ENCODE assay signal across 12 cellular contexts in the genomic region with DNA sequence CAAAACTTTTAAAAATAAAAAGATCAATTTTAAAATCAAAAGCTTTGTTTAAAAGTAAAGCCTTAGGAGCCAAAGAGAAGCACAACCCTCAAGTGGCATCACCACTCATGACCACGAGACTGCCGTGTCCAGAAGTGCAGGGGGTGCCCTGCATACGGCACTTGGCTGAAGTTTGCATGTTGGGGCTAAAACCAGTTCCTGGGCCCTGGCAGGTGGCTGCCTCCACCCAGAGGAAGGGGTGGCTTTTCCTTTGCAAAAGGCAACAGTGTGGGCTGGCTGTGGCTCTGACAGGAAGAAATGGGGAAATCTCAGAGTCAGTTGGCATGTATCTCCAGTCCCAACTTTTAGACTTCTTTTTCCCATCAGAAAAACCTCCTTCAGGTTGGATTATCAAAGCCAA. TPM values are rescaled to one million over a fixed set of nuclear protein-coding genes. Genes with fewer than 3 reads are reported as not detected.
DNase-seq lines count a peak whose midpoint lies in the region; ATAC-seq, FAIRE-seq and TF ChIP-seq lines count a peak whose summit lies in the region.
"Had no signal": no experiment of that assay in that cellular context is flagged by ENCODE, and none has a peak within 500 bp of the region (broad histone marks: within the 10 kb centered on the region; RNA-seq: fewer than 3 reads in every experiment).

No MANE protein-coding gene starts in this region.

- no peaks in the 10 kb centered on the region for H3K9me3 Mint-ChIP-seq in T-helper 2 cell treated with Interferon-gamma antibody and Interleukin-4, amounts not matched to agents 5 μg/mL and 100 μg/mL, for 36 hours
- H3K9me3 Mint-ChIP-seq in immature natural killer cell, result no peaks in the 10 kb centered on the region

- H3K27me3 ChIP-seq in left ventricle myocardium inferior (ENCODE audit: low read depth), result no peaks in the 10 kb centered on the region
- H3K27me3 ChIP-seq in upper lobe of left lung, result no peaks in the 10 kb centered on the region

- no peak for FAIRE-seq in GM19239 (lab: Jason Lieb, UNC)

- H3K4me3 Mint-ChIP-seq in T-helper 2 cell treated with Interferon-gamma antibody and Interleukin-4, amounts not matched to agents 5 μg/mL and 100 μg/mL, for 36 hours, result peak overlapping the region; percentile 85
- peak overlapping the region; percentile 72 to 94 (median 87) for H3K4me3 Mint-ChIP-seq in immature natural killer cell

- no peak for DNase-seq in left ventricle myocardium inferior
- DNase-seq in Right ventricle myocardium superior, result no peak
- DNase-seq in T-helper 2 cell treated with Interferon-gamma antibody and Interleukin-4, amounts not matched to agents 5 μg/mL and 100 μg/mL, for 36 hours (ENCODE audit: low spot score), result no peak
- DNase-seq in immature natural killer cell, result peak in 2 of 3 donors; percentile 14 to 19
- peak in 1 of 2 donors; percentile 57 for DNase-seq in upper lobe of left lung
- DNase-seq in GM19239 (ENCODE audit: insufficient read length, low spot score), result no peak
- DNase-seq in OCI-M2 (lab: John Stamatoyannopoulos, UW; ENCODE audit: unreplicated experiment), result no peak
- DNase-seq: NCI-H1105 treated with DMSO at 0.1 percent for 48 hours, NCI-H748 treated with DMSO at 0.1 percent for 48 hours had no signal

- no peak for TF ChIP-seq POLR2A in upper lobe of left lung (IDR thresholded peaks at IDR 0.05)

- H3K27ac ChIP-seq in left ventricle myocardium inferior (replicated peaks) (peak overlapping the region; percentile 17), upper lobe of left lung (peak overlapping the region; percentile 74 to 85 (median 77))

- TF ChIP-seq CTCF in left ventricle myocardium inferior (IDR thresholded peaks at IDR 0.05; ENCODE audit: borderline replicate concordance), result no peak
- TF ChIP-seq CTCF in upper lobe of left lung (IDR thresholded peaks at IDR 0.05), result no peak

- peaks cover 59% of the 10 kb centered on the region for H3K36me3 Mint-ChIP-seq in T-helper 2 cell treated with Interferon-gamma antibody and Interleukin-4, amounts not matched to agents 5 μg/mL and 100 μg/mL, for 36 hours (ENCODE audit: low read depth)
- H3K36me3 Mint-ChIP-seq in immature natural killer cell, result peaks cover 7 to 28% (median 11%) of the 10 kb centered on the region in 3 donors

- ATAC-seq in Right ventricle myocardium superior (ENCODE audit: poor library complexity) (no peak), upper lobe of left lung (ENCODE audit: low FRiP score in 2 of 2) (peak in 1 of 2 donors; percentile 55), GM18498 (IDR thresholded peaks at IDR 0.05; ENCODE audit: unreplicated experiment) (no peak)

- H3K27me3 Mint-ChIP-seq in T-helper 2 cell treated with Interferon-gamma antibody and Interleukin-4, amounts not matched to agents 5 μg/mL and 100 μg/mL, for 36 hours (ENCODE audit: low read depth), result no peaks in the 10 kb centered on the region
- peaks cover 0 to 4% (median 0%) of the 10 kb centered on the region in 3 donors for H3K27me3 Mint-ChIP-seq in immature natural killer cell (ENCODE audit: low read depth in 3 of 3)

- 37 to 42% methylated on average over 3 of the region's 3 CpGs for WGBS in upper lobe of left lung, 2 donors

- intact Hi-C loops in left ventricle myocardium inferior (cut with micrococcal nuclease), result no loop called here
- intact Hi-C loops in Right ventricle myocardium superior (cut with DNase I), result no loop called here

- H3K9me3 ChIP-seq in left ventricle myocardium inferior (replicated peaks), result no peaks in the 10 kb centered on the region
- no peaks in the 10 kb centered on the region for H3K9me3 ChIP-seq in upper lobe of left lung

- peaks cover 61% of the 10 kb centered on the region for H3K4me1 Mint-ChIP-seq in T-helper 2 cell treated with Interferon-gamma antibody and Interleukin-4, amounts not matched to agents 5 μg/mL and 100 μg/mL, for 36 hours (ENCODE audit: low read depth)
- peaks cover 66 to 76% of the 10 kb centered on the region in 2 donors for H3K4me1 Mint-ChIP-seq in immature natural killer cell

- peaks cover 51% of the 10 kb centered on the region for H3K36me3 ChIP-seq in left ventricle myocardium inferior
- H3K36me3 ChIP-seq in upper lobe of left lung, result peaks cover 8 to 64% (median 37%) of the 10 kb centered on the region in 4 donors

- H3K4me3 ChIP-seq in left ventricle myocardium inferior, result no peak overlapping the region
- H3K4me3 ChIP-seq in upper lobe of left lung, result no peak overlapping the region

- no peak for TF ChIP-seq EP300 in upper lobe of left lung (IDR thresholded peaks at IDR 0.05)

- H3K4me1 ChIP-seq in left ventricle myocardium inferior (peaks cover 23% of the 10 kb centered on the region), upper lobe of left lung (peaks cover 6 to 26% (median 22%) of the 10 kb centered on the region in 4 donors)

- peak overlapping the region; percentile 96 for H3K27ac Mint-ChIP-seq in T-helper 2 cell treated with Interferon-gamma antibody and Interleukin-4, amounts not matched to agents 5 μg/mL and 100 μg/mL, for 36 hours
- H3K27ac Mint-ChIP-seq in immature natural killer cell, result peak overlapping the region; percentile 52 to 100 (median 94)

RNA-seq across cellular contexts. Expression of gene TRMO, which starts 15.2 kb away (rescaled TPM):
- total RNA-seq in left ventricle myocardium inferior (8.2 TPM), Right ventricle myocardium superior (5.8 TPM), upper lobe of left lung (10 to 100 TPM; 18.1 to 68.1 (median 37.7) TPM)
- polyA plus RNA-seq in immature natural killer cell, result 10 to 100 TPM in 1 of 3 donors, 1 to 10 TPM in 2; 5.9 to 11.4 (median 7.9) TPM

RNA-seq across cellular contexts. Expression of gene HEMGN, which starts 30.9 kb away (rescaled TPM):
- 0.14 TPM for total RNA-seq in left ventricle myocardium inferior
- total RNA-seq in Right ventricle myocardium superior, result not detected
- 1 to 10 TPM in 1 of 3 donors, under 1 TPM in 2; 0.77 to 1.8 (median 0.97) TPM for polyA plus RNA-seq in immature natural killer cell
- total RNA-seq in upper lobe of left lung, result 1 to 10 TPM in 2 of 6 donors, under 1 TPM in 4; 0.26 to 3.0 (median 0.51) TPM
- total RNA-seq: epithelial cell of proximal tubule had no signal
- polyA plus RNA-seq: BJ had no signal

RNA-seq across cellular contexts. Expression of gene FOXE1, which starts 54.0 kb away (rescaled TPM):
- total RNA-seq in left ventricle myocardium inferior (not detected), Right ventricle myocardium superior (not detected), upper lobe of left lung (1 to 10 TPM in 1 of 6 donors, not detected in 5; 1.8 TPM)
- not detected for polyA plus RNA-seq in immature natural killer cell

Comparison
In these comparisons a context has a peak if more than half of its experiments do, and no peak if none do; other contexts are left out.
1. DNase-seq: peak in immature natural killer cell (2 of 3); none in left ventricle myocardium inferior (single experiment), Right ventricle myocardium superior (single experiment), T-helper 2 cell treated with Interferon-gamma antibody and Interleukin-4, amounts not matched to agents 5 μg/mL and 100 μg/mL, for 36 hours (single experiment), GM19239 (single experiment) and OCI-M2 (single experiment).